ENCODE assay signal across 8 cellular contexts in genomic region chrX:10173331-10173900, GRCh38. TPM values are rescaled to one million over a fixed set of nuclear protein-coding genes. Genes with fewer than 3 reads are reported as not detected.
DNase-seq lines count a peak whose midpoint lies in the region; ATAC-seq and TF ChIP-seq lines count a peak whose summit lies in the region.

No MANE protein-coding gene starts in this region.

- H3K56ac ChIP-seq in mesendoderm (ENCODE audit: low read length), result peak overlapping the region; percentile 44

- no peaks in the 10 kb centered on the region for H3K9me3 Mint-ChIP-seq in dendritic cell treated with granulocyte-macrophage colony-stimulating factor and Interleukin-4, amounts not matched to agents 40 ng/mL and 50 ng/mL, for 4 days
- H3K9me3 Mint-ChIP-seq in activated naive CD4-positive, alpha-beta T cell treated with anti-CD3 and anti-CD28 coated beads, Interleukin-2, amount 50 U/mL, for 72 hours, result no peaks in the 10 kb centered on the region

- intact Hi-C loops in dendritic cell treated with granulocyte-macrophage colony-stimulating factor and Interleukin-4, amounts not matched to agents 40 ng/mL and 50 ng/mL, for 4 days (cut with micrococcal nuclease), result no loop called here
- intact Hi-C loops in ascending aorta (cut with DNase I), result no loop called here

- peak; percentile 83 for DNase-seq in AG08396 (ENCODE audit: low spot score)
- peak; percentile 19 for DNase-seq in NCI-H187 treated with DMSO at 0.1 percent for 48 hours (lab: John Stamatoyannopoulos, UW)
- DNase-seq in mesendoderm, result peak; percentile 96
- no peak for DNase-seq in ascending aorta (ENCODE audit: low spot score in 2 of 2)
- DNase-seq in activated naive CD4-positive, alpha-beta T cell treated with anti-CD3 and anti-CD28 coated beads, Interleukin-2, amount 50 U/mL, for 72 hours (ENCODE audit: low spot score in 2 of 2), result no peak
- DNase-seq in NCI-H82 treated with DMSO at 0.1 percent for 48 hours (lab: John Stamatoyannopoulos, UW; ENCODE audit: unreplicated experiment), result no peak

- no peak overlapping the region for H4K8ac ChIP-seq in mesendoderm (ENCODE audit: low read depth, low read length)

- H3K36me3 ChIP-seq in mesendoderm (ENCODE audit: control insufficient read depth, insufficient read depth, low read length) (no peaks in the 10 kb centered on the region), ascending aorta (no peaks in the 10 kb centered on the region)

- no peak overlapping the region for H2BK120ac ChIP-seq in mesendoderm (ENCODE audit: low read depth, low read length)

- H2BK15ac ChIP-seq in mesendoderm (replicated peaks; ENCODE audit: low read depth), result no peak overlapping the region

- peak overlapping the region; percentile 38 for H3K9ac ChIP-seq in mesendoderm (ENCODE audit: low read length)

- H3K27me3 Mint-ChIP-seq in dendritic cell treated with granulocyte-macrophage colony-stimulating factor and Interleukin-4, amounts not matched to agents 40 ng/mL and 50 ng/mL, for 4 days, result no peaks in the 10 kb centered on the region

- H3K79me1 ChIP-seq in mesendoderm (ENCODE audit: low read length), result no peaks in the 10 kb centered on the region

- no peaks in the 10 kb centered on the region for H3K4me1 ChIP-seq in mesendoderm (ENCODE audit: control insufficient read depth, low read depth, low read length)
- H3K4me1 ChIP-seq in ascending aorta, result no peaks in the 10 kb centered on the region

- no peaks in the 10 kb centered on the region for H3K79me2 ChIP-seq in mesendoderm (ENCODE audit: control insufficient read depth, insufficient read depth, low read length)

- no peak overlapping the region for H3K4ac ChIP-seq in mesendoderm (ENCODE audit: low read depth, low read length)

- peak overlapping the region; percentile 20 for H3K4me2 ChIP-seq in mesendoderm (ENCODE audit: low read length)

- H3K23ac ChIP-seq in mesendoderm (ENCODE audit: low read length), result no peak overlapping the region

- no peak overlapping the region for H3K4me3 ChIP-seq in mesendoderm (ENCODE audit: low read length)
- H3K4me3 ChIP-seq in ascending aorta, result peak overlapping the region in 1 of 2 donors; percentile 41

- peak overlapping the region; percentile 10 for H3K4me3 Mint-ChIP-seq in dendritic cell treated with granulocyte-macrophage colony-stimulating factor and Interleukin-4, amounts not matched to agents 40 ng/mL and 50 ng/mL, for 4 days

- H4K5ac ChIP-seq in mesendoderm (ENCODE audit: low read length), result no peak overlapping the region

- H2AK5ac ChIP-seq in mesendoderm (ENCODE audit: low read length), result no peak overlapping the region

- H2BK5ac ChIP-seq in mesendoderm (ENCODE audit: low read length), result no peak overlapping the region

- no peak for ATAC-seq in activated naive CD4-positive, alpha-beta T cell treated with anti-CD3 and anti-CD28 coated beads, Interleukin-2, amount 50 U/mL, for 72 hours
- ATAC-seq in GM18868 (IDR thresholded peaks at IDR 0.05; ENCODE audit: unreplicated experiment), result no peak

- H3K27ac ChIP-seq in mesendoderm (ENCODE audit: low read depth, low read length) (peak overlapping the region; percentile 74), ascending aorta (no peak overlapping the region)

- peak overlapping the region; percentile 13 for H3K18ac ChIP-seq in mesendoderm (ENCODE audit: low read length)

- TF ChIP-seq CTCF in ascending aorta (IDR thresholded peaks at IDR 0.05), result no peak

- H3K27ac Mint-ChIP-seq in dendritic cell treated with granulocyte-macrophage colony-stimulating factor and Interleukin-4, amounts not matched to agents 40 ng/mL and 50 ng/mL, for 4 days, result peak overlapping the region; percentile 91
- no peak overlapping the region for H3K27ac Mint-ChIP-seq in activated naive CD4-positive, alpha-beta T cell treated with anti-CD3 and anti-CD28 coated beads, Interleukin-2, amount 50 U/mL, for 72 hours

- H3K36me3 Mint-ChIP-seq in dendritic cell treated with granulocyte-macrophage colony-stimulating factor and Interleukin-4, amounts not matched to agents 40 ng/mL and 50 ng/mL, for 4 days (ENCODE audit: low read depth), result peaks cover 29% of the 10 kb centered on the region
- H3K36me3 Mint-ChIP-seq in activated naive CD4-positive, alpha-beta T cell treated with anti-CD3 and anti-CD28 coated beads, Interleukin-2, amount 50 U/mL, for 72 hours, result no peaks in the 10 kb centered on the region

- WGBS in mesendoderm (ENCODE audit: extremely low coverage, insufficient coverage, low lambda C conversion rate), result no CpG with 5 or more reads among the region's 19 CpGs

- no peaks in the 10 kb centered on the region for H3K27me3 ChIP-seq in mesendoderm (ENCODE audit: insufficient read depth, low read length, poor library complexity)
- no peaks in the 10 kb centered on the region for H3K27me3 ChIP-seq in ascending aorta

- H3K9me3 ChIP-seq in ascending aorta, result no peaks in the 10 kb centered on the region

- peaks cover 66% of the 10 kb centered on the region for H3K4me1 Mint-ChIP-seq in dendritic cell treated with granulocyte-macrophage colony-stimulating factor and Interleukin-4, amounts not matched to agents 40 ng/mL and 50 ng/mL, for 4 days (ENCODE audit: low read depth)

RNA-seq across cellular contexts. Expression of gene CLCN4, which starts 16.6 kb away (rescaled TPM):
- polyA plus RNA-seq in mesendoderm (2013, experiment 1 of 2), result 3.2 TPM
- polyA plus RNA-seq in mesendoderm (2013, experiment 2 of 2), result 3.0 TPM
- 4.4 TPM for total RNA-seq in ascending aorta
- total RNA-seq in activated naive CD4-positive, alpha-beta T cell treated with anti-CD3 and anti-CD28 coated beads, Interleukin-2, amount 50 U/mL, for 72 hours, result not detected

Comparison
In these comparisons a context has a peak if more than half of its experiments do, and no peak if none do; other contexts are left out.
1. DNase-seq: peak in AG08396 (single experiment), NCI-H187 treated with DMSO at 0.1 percent for 48 hours (single experiment) and mesendoderm (single experiment); none in ascending aorta (0 of 2), activated naive CD4-positive, alpha-beta T cell treated with anti-CD3 and anti-CD28 coated beads, Interleukin-2, amount 50 U/mL, for 72 hours (0 of 2) and NCI-H82 treated with DMSO at 0.1 percent for 48 hours (single experiment).